ENCODE assay signal across 12 cellular contexts in genomic region chr7:131606346-131607290, GRCh38. TPM values are rescaled to one million over a fixed set of nuclear protein-coding genes. Genes with fewer than 3 reads are reported as not detected.
A peak's percentile ranks its signal among the peaks of the same experiment; 100 is the strongest.
DNase-seq lines count a peak whose midpoint lies in the region; TF ChIP-seq lines count a peak whose summit lies in the region.
"Had no signal": no experiment of that assay in that cellular context is flagged by ENCODE, and none has a peak within 500 bp of the region (broad histone marks: within the 10 kb centered on the region; RNA-seq: fewer than 3 reads in every experiment).

No MANE protein-coding gene starts in this region.

- intact Hi-C loops in mammary epithelial cell (cut with micrococcal nuclease) = no loop called here
- intact Hi-C loops in esophagus muscularis mucosa (cut with DNase I) = no loop called here

- H3K9me3 ChIP-seq in mammary epithelial cell (replicated peaks; ENCODE audit: insufficient read depth, low read length) (no peaks in the 10 kb centered on the region), esophagus muscularis mucosa (no peaks in the 10 kb centered on the region)
- H3K9me3 ChIP-seq: A549, adrenal gland had no signal

- H3K4me1 ChIP-seq in mammary epithelial cell (ENCODE audit: insufficient read depth, low read length) = peaks cover 29% of the 10 kb centered on the region
- peaks cover 0 to 4% (median 0%) of the 10 kb centered on the region in 4 donors for H3K4me1 ChIP-seq in esophagus muscularis mucosa
- H3K4me1 ChIP-seq: adrenal gland had no signal

- H3K4me2 ChIP-seq in mammary epithelial cell (ENCODE audit: insufficient read depth, low read depth, low read length) = no peak overlapping the region

- H3K27me3 ChIP-seq in mammary epithelial cell (ENCODE audit: insufficient read depth, low read length) (peaks cover 10% of the 10 kb centered on the region), esophagus muscularis mucosa (peaks cover 0 to 23% (median 0%) of the 10 kb centered on the region in 4 donors)

- no peak overlapping the region for H2AFZ ChIP-seq in mammary epithelial cell (ENCODE audit: low read depth, low read length)

- TF ChIP-seq POLR2A in esophagus muscularis mucosa (IDR thresholded peaks at IDR 0.05; ENCODE audit: low read depth) = no peak

- no peak overlapping the region for H3K9ac ChIP-seq in mammary epithelial cell (ENCODE audit: insufficient read depth, low read length)

- in situ Hi-C loops in mammary epithelial cell (cut with MboI; ENCODE audit: low sequenced_read_pairs in 2 of 2) = no loop called here

- no peak overlapping the region for H3K27ac ChIP-seq in mammary epithelial cell (ENCODE audit: insufficient read depth, low read depth, low read length)
- no peak overlapping the region for H3K27ac ChIP-seq in esophagus muscularis mucosa (replicated peaks in 1 of 4)
- H3K27ac ChIP-seq: adrenal gland had no signal

- dilution Hi-C loops in mammary epithelial cell (cut with HindIII; ENCODE audit: low sequenced_read_pairs) = no loop called here

- DNase-seq in NCI-H2081 (lab: John Stamatoyannopoulos, UW) = peak; percentile 9 to 42
- DNase-seq in NCI-H2081 treated with DMSO at 0.1 percent for 48 hours (lab: John Stamatoyannopoulos, UW) = no peak
- DNase-seq in NCI-H2196 treated with DMSO at 0.1 percent for 48 hours (lab: John Stamatoyannopoulos, UW; ENCODE audit: unreplicated experiment) = peak; percentile 44
- DNase-seq in mammary epithelial cell = peak; percentile 47
- DNase-seq in pons (ENCODE audit: low spot score) = peak; percentile 11
- no peak for DNase-seq in glomerular visceral epithelial cell (ENCODE audit: extremely low spot score)
- DNase-seq in esophagus muscularis mucosa (ENCODE audit: extremely low spot score) = no peak
- DNase-seq in dedifferentiated amniotic fluid mesenchymal stem cell (ENCODE audit: extremely low spot score) = no peak
- DNase-seq: erythroblast, left cardiac atrium had no signal

- WGBS in mammary epithelial cell (ENCODE audit: low coverage, missing lambda C conversion rate) = 79% methylated on average over 10 of the region's 11 CpGs
- WGBS in esophagus muscularis mucosa = 84% methylated on average over 11 of the region's 11 CpGs

- no peaks in the 10 kb centered on the region for H4K20me1 ChIP-seq in mammary epithelial cell (ENCODE audit: insufficient read depth, low read length)

- no peaks in the 10 kb centered on the region for H3K36me3 ChIP-seq in mammary epithelial cell (ENCODE audit: insufficient read depth, low read length)
- H3K36me3 ChIP-seq in esophagus muscularis mucosa = no peaks in the 10 kb centered on the region
- H3K36me3 ChIP-seq: adrenal gland had no signal

- TF ChIP-seq EP300 in esophagus muscularis mucosa (IDR thresholded peaks at IDR 0.05) = no peak

- no peak for TF ChIP-seq CTCF in mammary epithelial cell (conservative IDR thresholded peaks at IDR 0.05 in 1 of 2, IDR thresholded peaks at IDR 0.05 in 1 of 2; ENCODE audit: extremely low read depth in 1 of 2, insufficient read depth in 1 of 2, low read depth in 1 of 2, low read length in 2 of 2)
- TF ChIP-seq CTCF in esophagus muscularis mucosa (IDR thresholded peaks at IDR 0.05) = no peak

- H3K4me3 ChIP-seq in mammary epithelial cell (replicated peaks in 1 of 3; ENCODE audit: insufficient read depth in 1 of 3, low read depth in 2 of 3, low read length in 3 of 3) (no peak overlapping the region), esophagus muscularis mucosa (no peak overlapping the region)
- H3K4me3 ChIP-seq: A549, adrenal gland had no signal

- no peaks in the 10 kb centered on the region for H3K79me2 ChIP-seq in mammary epithelial cell (ENCODE audit: insufficient read depth, low read length)

- no TSS peak for BruUV-seq in mammary epithelial cell (replicated peaks; lab: Mats Ljungman, UMichigan)

- CTCF ChIA-PET in mammary epithelial cell (lab: Charles Lee; ENCODE audit: low non-redundant PET) = no interaction called here

RNA-seq across cellular contexts. Expression of gene PODXL, which starts 50.2 kb away (rescaled TPM):
- total RNA-seq in mammary epithelial cell (under 1 TPM; 0.50 to 0.56 TPM), esophagus muscularis mucosa (10 to 100 TPM; 24.5 to 40.3 (median 31.3) TPM)
- polyA plus RNA-seq in mammary epithelial cell = 0.16 TPM
- polyA minus RNA-seq in mammary epithelial cell = not detected

Comparison
In these comparisons a context has a peak if more than half of its experiments do, and no peak if none do; other contexts are left out.
1. DNase-seq: peak in NCI-H2081 (2 of 2), NCI-H2196 treated with DMSO at 0.1 percent for 48 hours (single experiment), mammary epithelial cell (single experiment) and pons (single experiment); none in NCI-H2081 treated with DMSO at 0.1 percent for 48 hours (single experiment), glomerular visceral epithelial cell (single experiment), esophagus muscularis mucosa (single experiment) and dedifferentiated amniotic fluid mesenchymal stem cell (single experiment).
2. RNA of gene PODXL, which starts 50.2 kb away (total RNA-seq): 24.5 to 40.3 TPM in esophagus muscularis mucosa; 0.50 to 0.56 TPM in mammary epithelial cell; every median in the first group is over 10 times any median in the second.